19 cellular contexts compared by ENCODE assay signal in the genomic region with DNA sequence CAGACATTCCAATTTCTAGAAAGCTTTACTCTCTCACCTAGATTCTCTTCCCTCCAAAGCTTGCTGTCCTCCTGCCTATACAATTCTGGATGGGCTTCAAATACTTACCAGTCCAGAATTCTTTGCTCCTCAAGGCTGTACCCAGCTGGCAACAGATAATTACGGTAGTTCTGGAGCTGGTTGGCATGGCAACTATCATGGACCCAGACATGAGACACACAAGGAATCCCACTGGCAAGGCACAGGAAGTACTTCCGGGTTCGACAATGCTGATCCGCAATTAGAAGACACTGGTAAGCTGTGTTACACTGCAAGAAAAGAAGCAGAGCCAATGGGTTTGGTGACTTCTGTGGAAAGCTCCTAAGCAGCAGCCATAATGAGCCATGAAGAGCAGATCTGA.
"Had no signal": no experiment of that assay in that cellular context is flagged by ENCODE, and none has a peak within 500 bp of the region (broad histone marks: within the 10 kb centered on the region; RNA-seq: fewer than 3 reads in every experiment).

No MANE protein-coding gene starts in this region.

- H3K27me3 Mint-ChIP-seq: activated naive CD8-positive, alpha-beta T cell; effector memory CD8-positive, alpha-beta T cell; stimulated activated naive CD8-positive, alpha-beta T cell treated with anti-CD3 and anti-CD28 coated beads, Interleukin-15, Interleukin-2, amounts not matched to agents 100 ng/mL and 50 ng/mL, for 24 hours had no signal

- H3K4me2 ChIP-seq: neural progenitor cell had no signal

- H3K36me3 ChIP-seq: uterus had no signal

- DNase-seq: activated CD4-positive, alpha-beta T cell treated with anti-CD3 and anti-CD28 coated beads, Interleukin-2, amount 50 U/mL, for 1 hour; dermis blood vessel endothelial cell; effector memory CD8-positive, alpha-beta T cell; foreskin keratinocyte; glutamatergic neuron; hippocampal formation; islet precursor cell; left colon; lower lobe of right lung; transverse colon; uterus had no signal

- H3K4me1 ChIP-seq: foreskin keratinocyte, lower lobe of right lung, neural progenitor cell, prostate gland, right atrium auricular region, suprapubic skin, uterus had no signal

- H3K4me3 Mint-ChIP-seq: activated naive CD8-positive, alpha-beta T cell; activated T-helper 1 cell treated with anti-CD3 and anti-CD28 coated beads, Interleukin-12 subunit alpha, Interleukin-12 subunit beta, Interleukin-2, Interleukin-4 antibody, amounts not matched to agents 30 ng/mL and 10 ng/mL and 1 ng/mL, durations not matched to agents 14 hours and 24 hours and 36 hours; effector memory CD8-positive, alpha-beta T cell; neural progenitor cell; stimulated activated naive CD8-positive, alpha-beta T cell treated with anti-CD3 and anti-CD28 coated beads, Interleukin-15, Interleukin-2, amounts not matched to agents 100 ng/mL and 50 ng/mL, for 24 hours had no signal

- H3K27me3 ChIP-seq: foreskin keratinocyte, neural progenitor cell, right atrium auricular region, suprapubic skin, transverse colon, uterus had no signal

- H3K9ac ChIP-seq: neural progenitor cell had no signal

- ATAC-seq: activated CD4-positive, CD25-positive, alpha-beta regulatory T cell treated with anti-CD3 and anti-CD28 coated beads, Interleukin-2, amount 50 U/mL, for 24 hours; effector memory CD8-positive, alpha-beta T cell; foreskin keratinocyte; left colon; lower lobe of right lung had no signal

- H3K27ac Mint-ChIP-seq: activated naive CD8-positive, alpha-beta T cell; activated T-helper 1 cell treated with anti-CD3 and anti-CD28 coated beads, Interleukin-12 subunit alpha, Interleukin-12 subunit beta, Interleukin-2, Interleukin-4 antibody, amounts not matched to agents 30 ng/mL and 10 ng/mL and 1 ng/mL, durations not matched to agents 14 hours and 24 hours and 36 hours; effector memory CD8-positive, alpha-beta T cell; neural progenitor cell; stimulated activated naive CD8-positive, alpha-beta T cell treated with anti-CD3 and anti-CD28 coated beads, Interleukin-15, Interleukin-2, amounts not matched to agents 100 ng/mL and 50 ng/mL, for 24 hours had no signal

- H3K27ac ChIP-seq: foreskin keratinocyte, lower lobe of right lung, neural progenitor cell, prostate gland, right atrium auricular region, suprapubic skin, transverse colon, uterus had no signal

- H3K9me3 Mint-ChIP-seq: activated T-helper 1 cell treated with anti-CD3 and anti-CD28 coated beads, Interleukin-12 subunit alpha, Interleukin-12 subunit beta, Interleukin-2, Interleukin-4 antibody, amounts not matched to agents 30 ng/mL and 10 ng/mL and 1 ng/mL, durations not matched to agents 14 hours and 24 hours and 36 hours; effector memory CD8-positive, alpha-beta T cell; neural progenitor cell; stimulated activated naive CD8-positive, alpha-beta T cell treated with anti-CD3 and anti-CD28 coated beads, Interleukin-15, Interleukin-2, amounts not matched to agents 100 ng/mL and 50 ng/mL, for 24 hours had no signal

- H3K4me3 ChIP-seq: lower lobe of right lung, neural progenitor cell, prostate gland, right atrium auricular region, suprapubic skin, transverse colon, uterus had no signal

- H3K4me1 Mint-ChIP-seq: neural progenitor cell had no signal
